In the genomic region with DNA sequence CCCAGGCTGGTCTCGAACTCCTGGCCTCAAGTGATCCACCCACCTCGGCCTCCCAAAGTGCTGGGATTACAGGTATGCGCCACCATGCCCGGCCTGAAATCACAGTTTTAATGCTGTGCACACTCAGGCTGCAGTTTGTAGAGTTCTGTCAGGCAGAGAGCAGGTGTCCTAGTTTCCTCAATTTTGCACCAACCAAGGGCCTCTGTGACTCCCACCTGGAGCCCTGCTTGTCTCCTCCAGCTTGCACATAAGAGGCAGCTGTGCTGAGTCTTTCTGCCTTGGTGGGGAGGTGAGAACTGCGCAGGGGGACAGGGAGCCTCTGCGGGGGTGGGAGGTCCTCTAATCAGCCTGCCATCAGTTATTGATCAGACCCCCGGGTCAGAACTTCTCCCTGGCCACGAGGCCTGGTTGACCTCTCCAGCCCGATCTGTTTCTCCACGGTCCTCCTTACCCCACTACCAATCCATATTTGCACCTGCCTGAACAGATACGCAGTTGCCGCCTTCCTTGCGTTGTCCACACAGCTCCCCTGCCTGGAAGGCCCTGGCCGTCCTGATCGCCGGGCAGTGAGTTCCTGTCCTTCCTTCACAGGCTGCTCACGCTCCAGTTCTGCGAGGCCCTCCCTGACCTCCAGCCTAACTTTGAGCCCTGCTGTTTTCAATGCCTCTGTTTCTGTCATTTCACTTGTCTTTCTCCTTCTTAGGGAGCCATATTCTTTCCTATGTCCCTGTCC, we compare ENCODE assay signal across 1 cellular context.
TF ChIP-seq lines count a peak whose summit lies in the region.

No MANE protein-coding gene starts in this region.

TF ChIP-seq in GM23338, 12 proteins besides CTCF, POLR2A, EP300 and RAD21 (continued from another document):
- TF ChIP-seq, protein P1, sequence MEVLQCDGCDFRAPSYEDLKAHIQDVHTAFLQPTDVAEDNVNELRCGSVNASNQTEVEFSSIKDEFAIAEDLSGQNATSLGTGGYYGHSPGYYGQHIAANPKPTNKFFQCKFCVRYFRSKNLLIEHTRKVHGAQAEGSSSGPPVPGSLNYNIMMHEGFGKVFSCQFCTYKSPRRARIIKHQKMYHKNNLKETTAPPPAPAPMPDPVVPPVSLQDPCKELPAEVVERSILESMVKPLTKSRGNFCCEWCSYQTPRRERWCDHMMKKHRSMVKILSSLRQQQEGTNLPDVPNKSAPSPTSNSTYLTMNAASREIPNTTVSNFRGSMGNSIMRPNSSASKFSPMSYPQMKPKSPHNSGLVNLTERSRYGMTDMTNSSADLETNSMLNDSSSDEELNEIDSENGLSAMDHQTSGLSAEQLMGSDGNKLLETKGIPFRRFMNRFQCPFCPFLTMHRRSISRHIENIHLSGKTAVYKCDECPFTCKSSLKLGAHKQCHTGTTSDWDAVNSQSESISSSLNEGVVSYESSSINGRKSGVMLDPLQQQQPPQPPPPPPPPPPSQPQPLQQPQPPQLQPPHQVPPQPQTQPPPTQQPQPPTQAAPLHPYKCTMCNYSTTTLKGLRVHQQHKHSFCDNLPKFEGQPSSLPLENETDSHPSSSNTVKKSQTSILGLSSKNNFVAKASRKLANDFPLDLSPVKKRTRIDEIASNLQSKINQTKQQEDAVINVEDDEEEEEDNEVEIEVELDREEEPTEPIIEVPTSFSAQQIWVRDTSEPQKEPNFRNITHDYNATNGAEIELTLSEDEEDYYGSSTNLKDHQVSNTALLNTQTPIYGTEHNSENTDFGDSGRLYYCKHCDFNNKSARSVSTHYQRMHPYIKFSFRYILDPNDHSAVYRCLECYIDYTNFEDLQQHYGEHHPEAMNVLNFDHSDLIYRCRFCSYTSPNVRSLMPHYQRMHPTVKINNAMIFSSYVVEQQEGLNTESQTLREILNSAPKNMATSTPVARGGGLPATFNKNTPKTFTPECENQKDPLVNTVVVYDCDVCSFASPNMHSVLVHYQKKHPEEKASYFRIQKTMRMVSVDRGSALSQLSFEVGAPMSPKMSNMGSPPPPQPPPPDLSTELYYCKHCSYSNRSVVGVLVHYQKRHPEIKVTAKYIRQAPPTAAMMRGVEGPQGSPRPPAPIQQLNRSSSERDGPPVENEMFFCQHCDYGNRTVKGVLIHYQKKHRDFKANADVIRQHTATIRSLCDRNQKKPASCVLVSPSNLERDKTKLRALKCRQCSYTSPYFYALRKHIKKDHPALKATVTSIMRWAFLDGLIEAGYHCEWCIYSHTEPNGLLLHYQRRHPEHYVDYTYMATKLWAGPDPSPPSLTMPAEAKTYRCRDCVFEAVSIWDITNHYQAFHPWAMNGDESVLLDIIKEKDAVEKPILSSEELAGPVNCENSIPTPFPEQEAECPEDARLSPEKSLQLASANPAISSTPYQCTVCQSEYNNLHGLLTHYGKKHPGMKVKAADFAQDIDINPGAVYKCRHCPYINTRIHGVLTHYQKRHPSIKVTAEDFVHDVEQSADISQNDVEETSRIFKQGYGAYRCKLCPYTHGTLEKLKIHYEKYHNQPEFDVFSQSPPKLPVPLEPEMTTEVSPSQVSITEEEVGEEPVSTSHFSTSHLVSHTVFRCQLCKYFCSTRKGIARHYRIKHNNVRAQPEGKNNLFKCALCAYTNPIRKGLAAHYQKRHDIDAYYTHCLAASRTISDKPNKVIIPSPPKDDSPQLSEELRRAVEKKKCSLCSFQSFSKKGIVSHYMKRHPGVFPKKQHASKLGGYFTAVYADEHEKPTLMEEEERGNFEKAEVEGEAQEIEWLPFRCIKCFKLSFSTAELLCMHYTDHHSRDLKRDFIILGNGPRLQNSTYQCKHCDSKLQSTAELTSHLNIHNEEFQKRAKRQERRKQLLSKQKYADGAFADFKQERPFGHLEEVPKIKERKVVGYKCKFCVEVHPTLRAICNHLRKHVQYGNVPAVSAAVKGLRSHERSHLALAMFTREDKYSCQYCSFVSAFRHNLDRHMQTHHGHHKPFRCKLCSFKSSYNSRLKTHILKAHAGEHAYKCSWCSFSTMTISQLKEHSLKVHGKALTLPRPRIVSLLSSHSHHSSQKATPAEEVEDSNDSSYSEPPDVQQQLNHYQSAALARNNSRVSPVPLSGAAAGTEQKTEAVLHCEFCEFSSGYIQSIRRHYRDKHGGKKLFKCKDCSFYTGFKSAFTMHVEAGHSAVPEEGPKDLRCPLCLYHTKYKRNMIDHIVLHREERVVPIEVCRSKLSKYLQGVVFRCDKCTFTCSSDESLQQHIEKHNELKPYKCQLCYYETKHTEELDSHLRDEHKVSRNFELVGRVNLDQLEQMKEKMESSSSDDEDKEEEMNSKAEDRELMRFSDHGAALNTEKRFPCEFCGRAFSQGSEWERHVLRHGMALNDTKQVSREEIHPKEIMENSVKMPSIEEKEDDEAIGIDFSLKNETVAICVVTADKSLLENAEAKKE (CRISPR knock-in tag; IDR thresholded peaks at IDR 0.05) = no peak
- TF ChIP-seq EZH2phosphoT487 (IDR thresholded peaks at IDR 0.05; ENCODE audit: unreplicated experiment) (no peak), EZH2 (IDR thresholded peaks at IDR 0.05; ENCODE audit: low read depth, unreplicated experiment) (no peak), ZNF114 (CRISPR knock-in tag; IDR thresholded peaks at IDR 0.05) (no peak), CREB1 (CRISPR knock-in tag; IDR thresholded peaks at IDR 0.05; ENCODE audit: low read depth) (no peak), STAT1 (IDR thresholded peaks at IDR 0.05; ENCODE audit: unreplicated experiment) (no peak)
- TF ChIP-seq, protein P2, sequence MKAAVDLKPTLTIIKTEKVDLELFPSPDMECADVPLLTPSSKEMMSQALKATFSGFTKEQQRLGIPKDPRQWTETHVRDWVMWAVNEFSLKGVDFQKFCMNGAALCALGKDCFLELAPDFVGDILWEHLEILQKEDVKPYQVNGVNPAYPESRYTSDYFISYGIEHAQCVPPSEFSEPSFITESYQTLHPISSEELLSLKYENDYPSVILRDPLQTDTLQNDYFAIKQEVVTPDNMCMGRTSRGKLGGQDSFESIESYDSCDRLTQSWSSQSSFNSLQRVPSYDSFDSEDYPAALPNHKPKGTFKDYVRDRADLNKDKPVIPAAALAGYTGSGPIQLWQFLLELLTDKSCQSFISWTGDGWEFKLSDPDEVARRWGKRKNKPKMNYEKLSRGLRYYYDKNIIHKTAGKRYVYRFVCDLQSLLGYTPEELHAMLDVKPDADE (IDR thresholded peaks at IDR 0.05) = no peak
- TF ChIP-seq, protein P3, sequence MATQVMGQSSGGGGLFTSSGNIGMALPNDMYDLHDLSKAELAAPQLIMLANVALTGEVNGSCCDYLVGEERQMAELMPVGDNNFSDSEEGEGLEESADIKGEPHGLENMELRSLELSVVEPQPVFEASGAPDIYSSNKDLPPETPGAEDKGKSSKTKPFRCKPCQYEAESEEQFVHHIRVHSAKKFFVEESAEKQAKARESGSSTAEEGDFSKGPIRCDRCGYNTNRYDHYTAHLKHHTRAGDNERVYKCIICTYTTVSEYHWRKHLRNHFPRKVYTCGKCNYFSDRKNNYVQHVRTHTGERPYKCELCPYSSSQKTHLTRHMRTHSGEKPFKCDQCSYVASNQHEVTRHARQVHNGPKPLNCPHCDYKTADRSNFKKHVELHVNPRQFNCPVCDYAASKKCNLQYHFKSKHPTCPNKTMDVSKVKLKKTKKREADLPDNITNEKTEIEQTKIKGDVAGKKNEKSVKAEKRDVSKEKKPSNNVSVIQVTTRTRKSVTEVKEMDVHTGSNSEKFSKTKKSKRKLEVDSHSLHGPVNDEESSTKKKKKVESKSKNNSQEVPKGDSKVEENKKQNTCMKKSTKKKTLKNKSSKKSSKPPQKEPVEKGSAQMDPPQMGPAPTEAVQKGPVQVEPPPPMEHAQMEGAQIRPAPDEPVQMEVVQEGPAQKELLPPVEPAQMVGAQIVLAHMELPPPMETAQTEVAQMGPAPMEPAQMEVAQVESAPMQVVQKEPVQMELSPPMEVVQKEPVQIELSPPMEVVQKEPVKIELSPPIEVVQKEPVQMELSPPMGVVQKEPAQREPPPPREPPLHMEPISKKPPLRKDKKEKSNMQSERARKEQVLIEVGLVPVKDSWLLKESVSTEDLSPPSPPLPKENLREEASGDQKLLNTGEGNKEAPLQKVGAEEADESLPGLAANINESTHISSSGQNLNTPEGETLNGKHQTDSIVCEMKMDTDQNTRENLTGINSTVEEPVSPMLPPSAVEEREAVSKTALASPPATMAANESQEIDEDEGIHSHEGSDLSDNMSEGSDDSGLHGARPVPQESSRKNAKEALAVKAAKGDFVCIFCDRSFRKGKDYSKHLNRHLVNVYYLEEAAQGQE (IDR thresholded peaks at IDR 0.05; ENCODE audit: unreplicated experiment) = no peak
